1 cellular context compared by ENCODE assay signal in the genomic region with DNA sequence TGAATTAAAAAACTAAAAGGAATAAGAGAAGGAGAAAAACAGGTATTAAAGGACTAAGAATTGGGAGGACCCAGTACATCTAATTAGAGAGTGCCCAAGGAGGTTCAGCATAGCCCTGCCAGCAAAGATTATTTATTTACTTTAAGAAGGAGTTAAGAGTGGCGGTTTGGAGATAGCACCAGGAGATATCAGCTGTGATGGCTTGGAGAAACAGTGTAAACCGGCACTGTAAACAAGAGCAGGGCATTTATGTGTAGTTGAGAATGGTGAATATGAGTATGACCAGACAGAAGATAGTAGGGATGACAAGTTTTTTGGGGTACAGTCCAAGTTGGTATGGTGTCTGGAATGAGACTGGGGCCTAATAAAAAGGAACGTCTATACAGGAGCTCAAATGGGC.
TF ChIP-seq lines count a peak whose summit lies in the region.

No MANE protein-coding gene starts in this region.

TF ChIP-seq in K562, 482 proteins besides CTCF, POLR2A, EP300 and RAD21:
- peak in 1 of 2 experiments; percentile 42; a peak in 1 of 4 replicates for TF ChIP-seq FOXK2 (conservative IDR thresholded peaks at IDR 0.05 in 1 of 2, IDR thresholded peaks at IDR 0.05 in 1 of 2; ENCODE audit: low read depth in 2 of 2)
- peak in 1 of 2 experiments; percentile 63; a peak in 2 of 4 replicates for TF ChIP-seq FOXA3 (CRISPR knock-in tag; conservative IDR thresholded peaks at IDR 0.05 in 1 of 2, IDR thresholded peaks at IDR 0.05 in 1 of 2)
- 0 out of 2 replicates have a peak, but pooled peaks have one; percentile 15 for TF ChIP-seq DPF2 (IDR thresholded peaks at IDR 0.05)
- TF ChIP-seq SMARCE1 (IDR thresholded peaks at IDR 0.05) = peak; percentile 61; the same call in 1 of the 2 replicates
- TF ChIP-seq, protein P1, sequence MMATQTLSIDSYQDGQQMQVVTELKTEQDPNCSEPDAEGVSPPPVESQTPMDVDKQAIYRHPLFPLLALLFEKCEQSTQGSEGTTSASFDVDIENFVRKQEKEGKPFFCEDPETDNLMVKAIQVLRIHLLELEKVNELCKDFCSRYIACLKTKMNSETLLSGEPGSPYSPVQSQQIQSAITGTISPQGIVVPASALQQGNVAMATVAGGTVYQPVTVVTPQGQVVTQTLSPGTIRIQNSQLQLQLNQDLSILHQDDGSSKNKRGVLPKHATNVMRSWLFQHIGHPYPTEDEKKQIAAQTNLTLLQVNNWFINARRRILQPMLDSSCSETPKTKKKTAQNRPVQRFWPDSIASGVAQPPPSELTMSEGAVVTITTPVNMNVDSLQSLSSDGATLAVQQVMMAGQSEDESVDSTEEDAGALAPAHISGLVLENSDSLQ (IDR thresholded peaks at IDR 0.05) = peak; percentile 18; the same call in 1 of the 2 replicates
